ENCODE assay signal across 21 cellular contexts in the genomic region with DNA sequence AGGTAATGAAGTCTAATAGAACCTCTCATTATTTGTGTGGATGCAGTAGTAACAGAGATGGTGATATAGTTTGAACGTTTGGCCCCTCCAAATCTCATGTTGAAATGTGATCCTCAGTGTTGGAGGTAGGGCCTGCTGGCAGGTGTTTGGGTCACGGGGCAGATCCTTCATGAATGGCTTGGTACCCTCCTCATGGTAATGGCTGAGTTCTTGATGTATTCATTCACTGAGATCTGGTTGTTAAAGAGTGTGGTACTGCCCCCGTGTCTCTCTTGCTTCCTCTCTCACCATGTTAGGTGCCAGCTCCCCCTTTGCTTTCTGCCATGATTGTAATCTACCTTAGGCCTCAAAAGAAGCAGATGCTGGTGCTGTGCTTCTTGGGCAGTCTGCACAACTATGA.
DNase-seq lines count a peak whose midpoint lies in the region; ATAC-seq and TF ChIP-seq lines count a peak whose summit lies in the region.
"Had no signal": no experiment of that assay in that cellular context is flagged by ENCODE, and none has a peak within 500 bp of the region (broad histone marks: within the 10 kb centered on the region; RNA-seq: fewer than 3 reads in every experiment).

No MANE protein-coding gene starts in this region.

- in situ Hi-C loops in gastrocnemius medialis (cut with MboI; ENCODE audit: low sequenced_read_pairs in 4 of 4), result no loop called here

- TF ChIP-seq CTCF in GM12865 (IDR thresholded peaks at IDR 0.05; ENCODE audit: insufficient read depth, low read depth, low read length, missing control alignments), result no peak
- no peak for TF ChIP-seq CTCF in gastrocnemius medialis (IDR thresholded peaks at IDR 0.05 in 4 of 5, conservative IDR thresholded peaks at IDR 0.05 in 1 of 5)

- H3K9me3 ChIP-seq in gastrocnemius medialis, result no peaks in the 10 kb centered on the region
- H3K9me3 ChIP-seq: BE2C, BLaER1 had no signal

- DNase-seq in GM12865 (ENCODE audit: low read depth) (peak; percentile 13), RPMI8226 (peak; percentile 30), gastrocnemius medialis (no peak), NAMALWA (ENCODE audit: low spot score) (no peak)
- DNase-seq in activated naive CD4-positive, alpha-beta T cell treated with anti-CD3 and anti-CD28 coated beads, Interleukin-2, amount 50 U/mL, for 16 hours, result no peak
- DNase-seq: 8988T; ACHN; BE2C; C1 segment of cervical spinal cord; CD4-positive, alpha-beta memory T cell; CD4-positive, CD25-positive, alpha-beta regulatory T cell; CD8-positive, alpha-beta memory T cell; COR-L47; DMS 273 treated with DMSO at 0.1 percent for 48 hours; DMS153; DMS53; DMS79; DND-41; EL; GDM1 had no signal

- intact Hi-C loops in gastrocnemius medialis (cut with DNase I; ENCODE audit: low total_unique reads), result no loop called here

- H3K4me1 ChIP-seq in gastrocnemius medialis, result no peaks in the 10 kb centered on the region
- H3K4me1 ChIP-seq: BE2C, BLaER1 had no signal

- H3K27me3 ChIP-seq in gastrocnemius medialis, result no peaks in the 10 kb centered on the region
- H3K27me3 ChIP-seq: BE2C, BLaER1 had no signal

- H3K36me3 ChIP-seq in gastrocnemius medialis, result no peaks in the 10 kb centered on the region
- H3K36me3 ChIP-seq: BE2C, BLaER1 had no signal

- H3K4me3 ChIP-seq in GM12865 (ENCODE audit: low read depth, low read length) (peak overlapping the region; percentile 28), gastrocnemius medialis (no peak overlapping the region)
- H3K4me3 ChIP-seq: BLaER1 had no signal

- TF ChIP-seq POLR2A in gastrocnemius medialis (IDR thresholded peaks at IDR 0.05), result no peak

- no peak overlapping the region for H3K27ac ChIP-seq in gastrocnemius medialis
- H3K27ac ChIP-seq: BLaER1 had no signal

- ATAC-seq in gastrocnemius medialis, result no peak

Comparison
In these comparisons a context has a peak if more than half of its experiments do, and no peak if none do; other contexts are left out.
1. DNase-seq: peak in GM12865 (single experiment) and RPMI8226 (single experiment); none in gastrocnemius medialis (0 of 2), activated naive CD4-positive, alpha-beta T cell treated with anti-CD3 and anti-CD28 coated beads, Interleukin-2, amount 50 U/mL, for 16 hours (single experiment) and NAMALWA (single experiment).